ENCODE assay signal across 21 cellular contexts in genomic region chr22:36865346-36865745, GRCh38. TPM values are rescaled to one million over a fixed set of nuclear protein-coding genes. Genes with fewer than 3 reads are reported as not detected.
A peak's percentile ranks its signal among the peaks of the same experiment; 100 is the strongest.
DNase-seq lines count a peak whose midpoint lies in the region; ATAC-seq, FAIRE-seq and TF ChIP-seq lines count a peak whose summit lies in the region.
"Had no signal": no experiment of that assay in that cellular context is flagged by ENCODE, and none has a peak within 500 bp of the region (broad histone marks: within the 10 kb centered on the region; RNA-seq: fewer than 3 reads in every experiment).

No MANE protein-coding gene starts in this region.

- 13 to 19% methylated on average over 13 of the region's 13 CpGs for WGBS in GM23248 (ENCODE audit: low coverage in 1 of 2, low lambda C conversion rate in 2 of 2, missing lambda C conversion rate in 2 of 2), 2 experiments
- 22% methylated on average over 10 of the region's 13 CpGs for WGBS in GM12878 (ENCODE audit: insufficient coverage, insufficient replicate concordance, low lambda C conversion rate, missing lambda C conversion rate)
- 30 to 47% (median 34%) methylated on average over 7 to 13 of the region's 13 CpGs for WGBS in adrenal gland, 4 donors

- H3K36me3 ChIP-seq in GM23248 (ENCODE audit: low read depth), result no peaks in the 10 kb centered on the region
- H3K36me3 ChIP-seq in GM12878 (ENCODE audit: control insufficient read depth in 2 of 2, insufficient read depth in 2 of 2, low read length in 1 of 2), result peaks cover 9 to 12% of the 10 kb centered on the region in 2 experiments; a peak in 3 of 4 replicates
- H3K36me3 ChIP-seq in adrenal gland (replicated peaks in 1 of 2), result no peaks in the 10 kb centered on the region
- H3K36me3 ChIP-seq in SJCRH30, result no peaks in the 10 kb centered on the region
- H3K36me3 ChIP-seq: gastrocnemius medialis, thoracic aorta had no signal

- H3K9me3 ChIP-seq in GM23248 (ENCODE audit: low read depth) (no peaks in the 10 kb centered on the region), GM12878 (replicated peaks; ENCODE audit: control insufficient read depth, insufficient read depth, low read length) (no peaks in the 10 kb centered on the region), adrenal gland (replicated peaks in 1 of 3) (no peaks in the 10 kb centered on the region), SJCRH30 (replicated peaks) (no peaks in the 10 kb centered on the region)
- H3K9me3 ChIP-seq: body of pancreas, gastrocnemius medialis, thoracic aorta had no signal

- POLR2A ChIA-PET in GM12878 (lab: Charles Lee), result interaction anchor here (0.5 kb wide), 1 partner anchor 20 kb away, joined by 4 read pairs; no protein-coding TSS in a partner anchor

- RAD21 ChIA-PET in GM12878 (lab: Charles Lee; ENCODE audit: unreplicated experiment), result no interaction called here

- CTCF ChIA-PET in GM12878 (lab: Yijun Ruan, JAX), result interaction anchor here (0.8 to 1.4 kb wide), 2 partner anchors 9 to 78 kb away, joined by 3 to 8 read pairs; no protein-coding TSS in a partner anchor

- H3K4me3 ChIP-seq in GM23248, result no peak overlapping the region
- no peak overlapping the region for H3K4me3 ChIP-seq in GM12878
- no peak overlapping the region for H3K4me3 ChIP-seq in adrenal gland
- H3K4me3 ChIP-seq in SJCRH30, result no peak overlapping the region
- H3K4me3 ChIP-seq: body of pancreas, gastrocnemius medialis, thoracic aorta had no signal

- no peak overlapping the region for H3K27ac ChIP-seq in GM23248
- H3K27ac ChIP-seq in GM12878 (ENCODE audit: control insufficient read depth, insufficient read depth), result no peak overlapping the region
- no peak overlapping the region for H3K27ac ChIP-seq in adrenal gland
- H3K27ac ChIP-seq in SJCRH30, result no peak overlapping the region
- H3K27ac ChIP-seq: body of pancreas, C4-2B, gastrocnemius medialis, HL-60, thoracic aorta had no signal

- ATAC-seq in GM12878, result no peak
- ATAC-seq: body of pancreas, gastrocnemius medialis had no signal

- no peaks in the 10 kb centered on the region for H3K9me2 ChIP-seq in GM23248 (ENCODE audit: insufficient read depth)

- H3K9ac ChIP-seq in GM23248 (no peak overlapping the region), GM12878 (ENCODE audit: control insufficient read depth, insufficient read depth, low read length) (no peak overlapping the region)

- no peak for TF ChIP-seq CTCF in GM12878 (IDR thresholded peaks at IDR 0.05 in 2 of 3, conservative IDR thresholded peaks at IDR 0.05 in 1 of 3; ENCODE audit: control insufficient read depth in 2 of 3, extremely low read depth in 1 of 3, insufficient read depth in 1 of 3, low read depth in 3 of 3, low read length in 3 of 3)
- TF ChIP-seq CTCF in adrenal gland (IDR thresholded peaks at IDR 0.05), result no peak

- intact Hi-C loops in GM12878 (cut with micrococcal nuclease; ENCODE audit: unreplicated experiment), result no loop called here
- intact Hi-C loops in adrenal gland (cut with DNase I), result loop anchor here in 1 of 2 donors (10.0 kb wide), 1 partner anchor 311 kb away; no protein-coding TSS in a partner anchor

- no peak for TF ChIP-seq EP300 in GM12878 (IDR thresholded peaks at IDR 0.05; ENCODE audit: borderline replicate concordance in 1 of 2, control insufficient read depth in 1 of 2, low read depth in 2 of 2, low read length in 2 of 2)

- SMC1A ChIA-PET in GM12878 (lab: Charles Lee; ENCODE audit: uncharacterized antibody, unreplicated experiment), result interaction anchor here (0.9 kb wide), 2 partner anchors 8 to 47 kb away, joined by 3 read pairs; no protein-coding TSS in a partner anchor

- no peak overlapping the region for H2AFZ ChIP-seq in GM23248
- no peak overlapping the region for H2AFZ ChIP-seq in GM12878 (ENCODE audit: control insufficient read depth, low read depth, low read length)

- H3K4me1 ChIP-seq in GM23248 (ENCODE audit: insufficient read depth), result no peaks in the 10 kb centered on the region
- peaks cover 39% of the 10 kb centered on the region for H3K4me1 ChIP-seq in GM12878 (ENCODE audit: control insufficient read depth, insufficient read depth, low read length)
- no peaks in the 10 kb centered on the region for H3K4me1 ChIP-seq in adrenal gland (replicated peaks in 1 of 2)
- H3K4me1 ChIP-seq in SJCRH30, result no peaks in the 10 kb centered on the region
- H3K4me1 ChIP-seq: body of pancreas, gastrocnemius medialis had no signal

- no TSS peak for BruUV-seq in GM12878 (replicated peaks; lab: Mats Ljungman, UMichigan)

- TF ChIP-seq POLR2A in GM12878 (IDR thresholded peaks at IDR 0.05; ENCODE audit: low read depth, low read length), result no peak
- no peak for TF ChIP-seq POLR2A in adrenal gland (IDR thresholded peaks at IDR 0.05)

- FAIRE-seq in GM12878 (lab: Jason Lieb, UNC), result no peak
- FAIRE-seq: GM12892, islet of Langerhans had no signal

- H3K79me2 ChIP-seq in GM23248 (ENCODE audit: insufficient read depth), result no peaks in the 10 kb centered on the region
- peaks cover 11% of the 10 kb centered on the region for H3K79me2 ChIP-seq in GM12878 (ENCODE audit: control insufficient read depth, insufficient read depth, low read length)

- TF ChIP-seq RAD21 in GM12878 (IDR thresholded peaks at IDR 0.05; ENCODE audit: insufficient read depth, low read depth, low read length), result no peak

- H3K4me2 ChIP-seq in GM23248 (ENCODE audit: unreplicated experiment), result no peak overlapping the region
- no peak overlapping the region for H3K4me2 ChIP-seq in GM12878 (ENCODE audit: control insufficient read depth, insufficient read depth)

- DNase-seq in CD1c-positive myeloid dendritic cell (ENCODE audit: extremely low spot score) (peak; percentile 34), GM23248 (peak; percentile 55), GM12878 (ENCODE audit: low read depth, low spot score) (no peak), mesenteric fat pad (ENCODE audit: low spot score) (peak; percentile 76), adrenal gland (no peak), hippocampal formation (lab: John Stamatoyannopoulos, UW) (no peak), SJCRH30 (no peak)
- DNase-seq: activated CD4-positive, alpha-beta T cell treated with anti-CD3 and anti-CD28 coated beads, Interleukin-2, amount 50 U/mL, for 1 hour; activated effector memory CD4-positive, alpha-beta T cell treated with Interleukin-2 at 50 U/mL for 16 hours; body of pancreas; gastrocnemius medialis; HFFc6; Karpas-422; NCI-H146 had no signal

- H4K20me1 ChIP-seq in GM23248 (ENCODE audit: insufficient read depth) (no peaks in the 10 kb centered on the region), GM12878 (ENCODE audit: control insufficient read depth, insufficient read depth) (no peaks in the 10 kb centered on the region)

- in situ Hi-C loops in GM23248 (cut with MboI), result loop anchor here (10.0 kb wide), 1 partner anchor 109 kb away; no protein-coding TSS in a partner anchor
- in situ Hi-C loops in GM12878 (cut with MboI), result no loop called here

- no peaks in the 10 kb centered on the region for H3F3A ChIP-seq in GM23248 (ENCODE audit: insufficient read depth)

- H3K27me3 ChIP-seq in GM23248 (replicated peaks; ENCODE audit: insufficient read depth), result peaks cover 8% of the 10 kb centered on the region
- H3K27me3 ChIP-seq in GM12878 (replicated peaks in 1 of 2; ENCODE audit: control insufficient read depth in 2 of 2, insufficient read depth in 2 of 2, low read length in 1 of 2), result no peaks in the 10 kb centered on the region
- no peaks in the 10 kb centered on the region for H3K27me3 ChIP-seq in adrenal gland
- H3K27me3 ChIP-seq in SJCRH30, result no peaks in the 10 kb centered on the region

RNA-seq across cellular contexts. Expression of gene NCF4, which starts 4.5 kb away (rescaled TPM):
- not detected in 2 replicates for total RNA-seq in GM23248 (2014; rRNA removed; shearing (Covaris generic))
- polyA plus RNA-seq in GM23248 (2016; fragmentation: Nextera tagmentation; extraction: Ambion mirVana), result 0.18 TPM in 1 of 2 replicates, not detected in the other
- total RNA-seq in GM12878 (2013; cell fraction: nucleolus; rRNA removed), result 26.0 and 26.7 TPM in 2 replicates
- 91.2 and 96.2 TPM in 2 replicates for total RNA-seq in GM12878 (2014; rRNA removed)
- 58.5 and 59.3 TPM in 2 replicates for total RNA-seq in GM12878 (2014; rRNA removed; fragmentation: Illumina TruSeq; extraction: Trizol)
- 65.6 and 66.5 TPM in 2 replicates for total RNA-seq in GM12878 (2021)
- 15.4 TPM for polyA plus RNA-seq in GM12878 (2011; ENCODE audit: low read depth)
- polyA plus RNA-seq in GM12878 (2011; rRNA removed), result 74.5 and 136 TPM in 2 replicates
- polyA plus RNA-seq in GM12878 (2011; cell fraction: cytosol; rRNA removed), result 163 and 194 TPM in 2 replicates
- polyA plus RNA-seq in GM12878 (2011; cell fraction: nucleus; rRNA removed), result 239 and 247 TPM in 2 replicates
- polyA plus RNA-seq in GM12878 (2012), result 24.0 and 30.9 TPM in 2 replicates
- polyA plus RNA-seq in GM12878 (2014; fragmentation: Illumina TruSeq; extraction: Trizol), result 24.9 and 56.8 TPM in 2 replicates
- 10 to 100 TPM; 22.9 to 29.8 TPM for polyA plus RNA-seq in GM12878 (2014; fragmentation: Nextera tagmentation; extraction: Ambion mirVana)
- 82.2 and 90.3 TPM in 2 replicates for polyA plus RNA-seq in GM12878 (2014; rRNA removed)
- polyA plus RNA-seq in GM12878 (2016; fragmentation: Nextera tagmentation; extraction: Ambion mirVana), result 10 to 100 TPM; 78.5 to 84.5 TPM
- 76.7 and 132 TPM in 2 replicates for polyA minus RNA-seq in GM12878 (2011; rRNA and poly(A)+ RNA removed)
- polyA minus RNA-seq in GM12878 (2011; cell fraction: cytosol; rRNA and poly(A)+ RNA removed), result 33.1 and 37.9 TPM in 2 replicates
- 27.1 and 35.8 TPM in 2 replicates for polyA minus RNA-seq in GM12878 (2011; cell fraction: nucleus; rRNA and poly(A)+ RNA removed)
- 51.0 TPM for total RNA-seq in mesenteric fat pad
- total RNA-seq in adrenal gland, result 10 to 100 TPM; 13.0 to 49.7 (median 23.2) TPM
- 10 to 100 TPM in 2 of 3 donors, 1 to 10 TPM in 1; 5.3 to 58.1 (median 42.1) TPM for polyA plus RNA-seq in adrenal gland
- not detected in 2 replicates for total RNA-seq in SJCRH30 (2014; rRNA removed; shearing (Covaris generic))
- total RNA-seq: HFFc6, NCI-H460 had no signal

RNA-seq across cellular contexts. Expression of gene CSF2RB, which starts 48.1 kb away (rescaled TPM):
- 4.1 and 4.4 TPM in 2 replicates for total RNA-seq in GM23248 (2014; rRNA removed; shearing (Covaris generic))
- 2.3 and 2.6 TPM in 2 replicates for polyA plus RNA-seq in GM23248 (2016; fragmentation: Nextera tagmentation; extraction: Ambion mirVana)
- 70.3 and 76.1 TPM in 2 replicates for total RNA-seq in GM12878 (2013; cell fraction: nucleolus; rRNA removed)
- 9.4 and 10.1 TPM in 2 replicates for total RNA-seq in GM12878 (2014; rRNA removed)
- total RNA-seq in GM12878 (2014; rRNA removed; fragmentation: Illumina TruSeq; extraction: Trizol), result 4.5 and 5.1 TPM in 2 replicates
- total RNA-seq in GM12878 (2021), result 8.9 and 9.4 TPM in 2 replicates
- polyA plus RNA-seq in GM12878 (2011; ENCODE audit: low read depth), result 3.2 TPM
- 11.2 and 12.5 TPM in 2 replicates for polyA plus RNA-seq in GM12878 (2011; rRNA removed)
- polyA plus RNA-seq in GM12878 (2011; cell fraction: cytosol; rRNA removed), result 9.3 and 12.2 TPM in 2 replicates
- 42.1 and 51.7 TPM in 2 replicates for polyA plus RNA-seq in GM12878 (2011; cell fraction: nucleus; rRNA removed)
- polyA plus RNA-seq in GM12878 (2012), result 8.3 and 8.6 TPM in 2 replicates
- 3.3 and 5.6 TPM in 2 replicates for polyA plus RNA-seq in GM12878 (2014; fragmentation: Illumina TruSeq; extraction: Trizol)
- 1 to 10 TPM in 1 of 2 experiments, under 1 TPM in 1; 0.82 to 1.5 TPM for polyA plus RNA-seq in GM12878 (2014; fragmentation: Nextera tagmentation; extraction: Ambion mirVana)
- polyA plus RNA-seq in GM12878 (2014; rRNA removed), result 9.9 and 10.7 TPM in 2 replicates
- polyA plus RNA-seq in GM12878 (2016; fragmentation: Nextera tagmentation; extraction: Ambion mirVana), result 1 to 10 TPM; 2.7 to 3.5 TPM
- polyA minus RNA-seq in GM12878 (2011; rRNA and poly(A)+ RNA removed), result 10.5 and 25.9 TPM in 2 replicates
- polyA minus RNA-seq in GM12878 (2011; cell fraction: cytosol; rRNA and poly(A)+ RNA removed), result 5.3 and 5.5 TPM in 2 replicates
- 11.3 and 11.5 TPM in 2 replicates for polyA minus RNA-seq in GM12878 (2011; cell fraction: nucleus; rRNA and poly(A)+ RNA removed)
- 13.3 TPM for total RNA-seq in mesenteric fat pad
- total RNA-seq in adrenal gland, result 10 to 100 TPM in 1 of 8 donors, 1 to 10 TPM in 7; 1.9 to 12.4 (median 5.7) TPM
- polyA plus RNA-seq in adrenal gland, result 1 to 10 TPM; 1.0 to 2.2 (median 1.2) TPM
- total RNA-seq in SJCRH30 (2014; rRNA removed; shearing (Covaris generic)), result not detected in 2 replicates
- total RNA-seq: NCI-H460 had no signal

RNA-seq across cellular contexts. Expression of gene PVALB, which starts 48.5 kb away (rescaled TPM):
- total RNA-seq in GM23248 (2014; rRNA removed; shearing (Covaris generic)), result not detected in 2 replicates
- not detected in 2 replicates for polyA plus RNA-seq in GM23248 (2016; fragmentation: Nextera tagmentation; extraction: Ambion mirVana)
- total RNA-seq in GM12878 (2013; cell fraction: nucleolus; rRNA removed), result not detected in 2 replicates
- not detected in 2 replicates for total RNA-seq in GM12878 (2014; rRNA removed)
- not detected in 2 replicates for total RNA-seq in GM12878 (2014; rRNA removed; fragmentation: Illumina TruSeq; extraction: Trizol)
- not detected in 2 replicates for total RNA-seq in GM12878 (2021)
- not detected for polyA plus RNA-seq in GM12878 (2011; ENCODE audit: low read depth)
- polyA plus RNA-seq in GM12878 (2011; rRNA removed), result not detected in 2 replicates
- polyA plus RNA-seq in GM12878 (2011; cell fraction: cytosol; rRNA removed), result not detected in 2 replicates
- polyA plus RNA-seq in GM12878 (2011; cell fraction: nucleus; rRNA removed), result not detected in 2 replicates
- not detected in 2 replicates for polyA plus RNA-seq in GM12878 (2012)
- not detected in 2 replicates for polyA plus RNA-seq in GM12878 (2014; fragmentation: Illumina TruSeq; extraction: Trizol)
- polyA plus RNA-seq in GM12878 (2014; fragmentation: Nextera tagmentation; extraction: Ambion mirVana), result not detected
- not detected in 2 replicates for polyA plus RNA-seq in GM12878 (2014; rRNA removed)
- not detected for polyA plus RNA-seq in GM12878 (2016; fragmentation: Nextera tagmentation; extraction: Ambion mirVana)
- polyA minus RNA-seq in GM12878 (2011; rRNA and poly(A)+ RNA removed), result not detected in 2 replicates
- not detected in 2 replicates for polyA minus RNA-seq in GM12878 (2011; cell fraction: cytosol; rRNA and poly(A)+ RNA removed)
- not detected in 2 replicates for polyA minus RNA-seq in GM12878 (2011; cell fraction: nucleus; rRNA and poly(A)+ RNA removed)
- total RNA-seq in mesenteric fat pad, result not detected
- under 1 TPM in 1 of 8 donors, not detected in 7; 0.65 TPM for total RNA-seq in adrenal gland
- 1 to 10 TPM in 1 of 3 donors, under 1 TPM in 1, not detected in 1; 0.98 to 1.7 TPM for polyA plus RNA-seq in adrenal gland
- total RNA-seq in SJCRH30 (2014; rRNA removed; shearing (Covaris generic)), result 0.45 TPM in 1 of 2 replicates, not detected in the other
- total RNA-seq: body of pancreas, HFFc6, NCI-H460, posterior vena cava, thoracic aorta had no signal

Comparison
In these comparisons a context has a peak if more than half of its experiments do, and no peak if none do; other contexts are left out.
1. DNase-seq: peak in CD1c-positive myeloid dendritic cell (single experiment), GM23248 (single experiment) and mesenteric fat pad (single experiment); none in GM12878 (single experiment), adrenal gland (0 of 7), hippocampal formation (0 of 2) and SJCRH30 (0 of 2).
2. RNA of gene NCF4, which starts 4.5 kb away (total RNA-seq): 26.0 to 96.2 TPM in GM12878, 51.0 TPM in mesenteric fat pad (single experiment) and 13.0 to 49.7 TPM in adrenal gland; not detected in GM23248 and not detected in SJCRH30; every median in the first group is over 10 times any median in the second.